ENCODE assay signal across 1 cellular context in genomic region chr6:2961971-2962370, GRCh38.
TF ChIP-seq lines count a peak whose summit lies in the region.

No MANE protein-coding gene starts in this region.

TF ChIP-seq in GM23338, 12 proteins besides CTCF, POLR2A, EP300 and RAD21 (continued from another document):
- TF ChIP-seq ZNF462 (CRISPR knock-in tag; IDR thresholded peaks at IDR 0.05) (no peak), ZNF331 (CRISPR knock-in tag; IDR thresholded peaks at IDR 0.05; ENCODE audit: low read depth) (no peak)
